In the genomic region with DNA sequence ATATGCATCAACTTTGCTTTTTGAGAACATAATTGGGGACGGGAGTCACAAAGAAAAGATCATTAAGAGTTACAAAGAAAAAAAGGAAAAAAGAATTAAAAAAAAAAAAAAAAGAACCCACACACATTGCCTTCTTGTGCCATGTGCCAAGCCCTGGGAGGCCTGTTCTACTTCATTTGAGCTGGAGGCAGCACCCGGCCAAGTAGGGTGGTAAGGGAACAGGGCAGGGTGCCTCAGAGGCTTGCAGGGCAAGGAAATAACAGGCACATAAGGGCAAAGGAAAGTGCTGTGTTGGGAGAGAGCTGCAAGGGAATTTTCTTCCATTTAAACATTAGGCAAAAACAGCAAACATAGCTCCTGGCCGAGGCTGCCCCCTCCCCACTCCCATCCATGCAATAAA, we compare ENCODE assay signal across 20 cellular contexts.
"Had no signal": no experiment of that assay in that cellular context is flagged by ENCODE, and none has a peak within 500 bp of the region (broad histone marks: within the 10 kb centered on the region; RNA-seq: fewer than 3 reads in every experiment).

No MANE protein-coding gene starts in this region.

- H3K27me3 ChIP-seq: esophagus squamous epithelium, upper lobe of right lung had no signal

- DNase-seq: activated B cell treated with CpG ODN at 0.5 μM for 24 hours; activated CD4-positive, alpha-beta memory T cell treated with anti-CD3 and anti-CD28 coated beads, Interleukin-2, amount 10 ng/mL, durations not matched to agents 7 days and 5 days; activated CD4-positive, alpha-beta T cell treated with anti-CD3 and anti-CD28 coated beads for 4 hours; activated CD8-positive, alpha-beta memory T cell treated with anti-CD3 and anti-CD28 coated beads, Interleukin-2, amount 10 ng/mL, durations not matched to agents 7 days and 5 days; activated naive CD4-positive, alpha-beta T cell treated with anti-CD3 and anti-CD28 coated beads for 36 hours; activated naive CD8-positive, alpha-beta T cell treated with anti-CD3 and anti-CD28 coated beads, Interleukin-2, amount 50 U/mL, for 24 hours; activated T-cell treated with anti-CD3 and anti-CD28 coated beads, Interleukin-2, amount 50 U/mL, for 1 hour; effector memory CD8-positive, alpha-beta T cell; esophagus squamous epithelium; lower lobe of right lung; nephron progenitor cell; right cardiac atrium; small intestine; stimulated activated CD4-positive, alpha-beta T cell treated with anti-CD3 and anti-CD28 coated beads, Interleukin-4, amount 100 ng/mL, for 1 hour; T-helper 1 cell; T-helper 9 cell; upper lobe of right lung had no signal

- H3K9me3 ChIP-seq: esophagus squamous epithelium, lower lobe of right lung, thoracic aorta, upper lobe of right lung had no signal

- H3K27ac ChIP-seq: esophagus squamous epithelium, lower lobe of right lung, thoracic aorta, upper lobe of right lung had no signal

- H3K36me3 ChIP-seq: esophagus squamous epithelium, lower lobe of right lung, thoracic aorta, upper lobe of right lung had no signal

- H3K4me1 ChIP-seq: esophagus squamous epithelium, lower lobe of right lung, upper lobe of right lung had no signal

- H3K4me3 ChIP-seq: esophagus squamous epithelium, lower lobe of right lung, thoracic aorta, upper lobe of right lung had no signal

- ATAC-seq: activated CD8-positive, alpha-beta memory T cell treated with anti-CD3 and anti-CD28 coated beads, Interleukin-2, amount 10 ng/mL, durations not matched to agents 7 days and 5 days; activated naive CD8-positive, alpha-beta T cell treated with anti-CD3 and anti-CD28 coated beads, Interleukin-2, amount 50 U/mL, for 24 hours; effector memory CD8-positive, alpha-beta T cell; left colon; lower lobe of right lung; right cardiac atrium; SK-N-SH treated with all-trans-retinoic acid at 6 μM for 48 hours; upper lobe of right lung had no signal
